Comparison of ENCODE assay signal across 10 cellular contexts in the genomic region with DNA sequence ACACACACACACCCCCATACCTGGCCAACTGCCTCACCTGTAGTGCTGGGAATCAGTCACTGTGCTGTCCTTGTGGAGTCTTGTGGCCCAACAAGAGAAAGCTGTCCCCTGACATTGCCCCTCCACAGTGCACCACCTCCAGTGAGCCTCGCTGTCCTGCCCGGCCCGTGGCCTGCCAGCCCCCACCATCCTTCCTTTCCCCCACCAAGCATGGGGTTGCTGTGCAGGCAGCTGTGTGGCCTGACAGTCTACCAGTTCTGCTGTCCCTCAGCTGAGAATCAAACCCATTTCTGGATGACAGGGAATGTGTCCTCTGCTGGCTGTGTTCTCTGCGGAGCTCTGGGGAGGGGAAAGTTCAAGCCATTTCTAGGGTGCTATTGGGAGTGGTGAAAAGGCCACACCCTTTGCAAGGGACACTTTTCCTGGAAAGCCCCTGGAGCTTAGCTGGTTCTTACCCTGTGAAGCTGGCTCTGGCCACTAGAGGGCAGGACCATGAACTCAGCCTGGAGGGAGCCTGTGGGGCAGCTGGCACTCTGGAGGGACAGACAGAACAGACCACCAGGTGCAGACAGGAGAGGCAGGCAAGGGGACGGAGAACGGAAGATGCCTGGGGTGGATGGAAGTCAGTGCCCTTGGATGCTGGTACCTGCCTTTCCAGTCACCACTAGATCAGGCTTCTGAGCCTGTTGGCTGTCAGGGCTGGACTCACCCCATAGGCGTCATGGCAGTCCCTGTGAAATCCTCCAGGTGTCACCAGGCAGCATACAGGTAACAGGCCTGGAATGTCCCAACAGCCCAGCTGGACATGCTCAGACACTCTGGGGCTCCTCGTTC. TPM values are rescaled to one million over a fixed set of nuclear protein-coding genes. Genes with fewer than 3 reads are reported as not detected.
DNase-seq lines count a peak whose midpoint lies in the region; ATAC-seq, FAIRE-seq and TF ChIP-seq lines count a peak whose summit lies in the region.
"Had no signal": no experiment of that assay in that cellular context is flagged by ENCODE, and none has a peak within 500 bp of the region (broad histone marks: within the 10 kb centered on the region; RNA-seq: fewer than 3 reads in every experiment).

No MANE protein-coding gene starts in this region.

- H3K4me1 ChIP-seq in HCT116 (ENCODE audit: control insufficient read depth in 1 of 2, insufficient read depth in 2 of 2, low read length in 2 of 2) (peaks cover 6 to 21% of the 10 kb centered on the region in 2 experiments; a peak in 3 of 4 replicates), HepG2 (ENCODE audit: insufficient read depth, low read length) (peaks cover 5% of the 10 kb centered on the region)
- H3K4me1 ChIP-seq: BLaER1 had no signal

- no peak for TF ChIP-seq POLR2A in HCT116 (IDR thresholded peaks at IDR 0.05; ENCODE audit: borderline replicate concordance, extremely low read depth, insufficient read depth, insufficient read length)
- no peak for TF ChIP-seq POLR2A in HepG2 (IDR thresholded peaks at IDR 0.05; ENCODE audit: insufficient read depth in 1 of 2, low read depth in 2 of 2, low read length in 2 of 2)

- TF ChIP-seq CTCF in HCT116 (IDR thresholded peaks at IDR 0.05 in 2 of 3, conservative IDR thresholded peaks at IDR 0.05 in 1 of 3; ENCODE audit: borderline replicate concordance in 1 of 3, insufficient read depth in 1 of 3, low read depth in 2 of 3, low read length in 2 of 3) (peak; percentile 90 to 98 (median 95)), choroid plexus epithelial cell (conservative IDR thresholded peaks at IDR 0.05; ENCODE audit: low read depth, low read length) (peak; percentile 89), HepG2 (CRISPR knock-in tag; IDR thresholded peaks at IDR 0.05) (peak; percentile 91)

- H3K36me3 ChIP-seq in HCT116 (ENCODE audit: control insufficient read depth in 1 of 2, insufficient read depth in 2 of 2, low read length in 2 of 2) = no peaks in the 10 kb centered on the region
- no peaks in the 10 kb centered on the region for H3K36me3 ChIP-seq in HepG2 (replicated peaks in 1 of 2; ENCODE audit: control insufficient read depth in 1 of 2, insufficient read depth in 2 of 2, low read length in 2 of 2)
- H3K36me3 ChIP-seq: BLaER1 had no signal

- TF ChIP-seq EP300 in HepG2 (IDR thresholded peaks at IDR 0.05; ENCODE audit: low read depth in 2 of 2, low read length in 2 of 2) (no peak), HepG2 (CRISPR knock-in tag; IDR thresholded peaks at IDR 0.05; ENCODE audit: borderline replicate concordance) (no peak)

- no TSS peak for BruUV-seq in HCT116 (replicated peaks; lab: Mats Ljungman, UMichigan)
- BruUV-seq in HepG2 (replicated peaks; lab: Mats Ljungman, UMichigan) = no TSS peak

- WGBS in HepG2 (ENCODE audit: low lambda C conversion rate) = 4% methylated on average over 5 of the region's 8 CpGs

- no peaks in the 10 kb centered on the region for H3K9me2 ChIP-seq in HCT116 (ENCODE audit: insufficient read depth)

- intact Hi-C loops in HCT116 (cut with micrococcal nuclease) (loop anchor here (1.0 kb wide), 3 partner anchors 25 to 232 kb away; no protein-coding TSS in a partner anchor), HepG2 (cut with micrococcal nuclease; ENCODE audit: unreplicated experiment) (no loop called here)

- POLR2A ChIA-PET in HCT116 (lab: Charles Lee) = interaction anchor here (1.0 kb wide), 1 partner anchor 10 kb away, joined by 4 read pairs; the partner anchor contains the start of gene MTPAP
- POLR2A ChIA-PET in HepG2 (lab: Yijun Ruan, JAX) = interaction anchor here (1.3 kb wide), 1 partner anchor 12 kb away, joined by 3 read pairs; no protein-coding TSS in a partner anchor

- H3K79me2 ChIP-seq in HCT116 (ENCODE audit: insufficient read depth, low read length) = no peaks in the 10 kb centered on the region
- H3K79me2 ChIP-seq in HepG2 (ENCODE audit: insufficient read depth, low read length) = no peaks in the 10 kb centered on the region

- DNase-seq in NCI-H1417 (lab: John Stamatoyannopoulos, UW) (peak; percentile 7 to 37 (median 27)), NCI-H1417 treated with DMSO at 0.1 percent for 48 hours (lab: John Stamatoyannopoulos, UW) (no peak), HCT116 (ENCODE audit: low read depth, low spot score) (peak; percentile 82), NCI-H1048 (lab: John Stamatoyannopoulos, UW) (peak; percentile 45), choroid plexus epithelial cell (ENCODE audit: low read depth) (peak; percentile 64), HepG2 (ENCODE audit: low spot score) (peak; percentile 81)
- peak; percentile 67 for DNase-seq in activated CD4-positive, CD25-positive, alpha-beta regulatory T cell treated with anti-CD3 and anti-CD28 coated beads, Interleukin-2, amount 50 U/mL, for 72 hours
- DNase-seq in stimulated activated CD8-positive, alpha-beta memory T cell treated with anti-CD3 and anti-CD28 coated beads, Interleukin-12 subunit alpha, Interleukin-12 subunit beta, amount 100 ng/mL, for 4 hours (ENCODE audit: low read depth) = peak; percentile 29

- CTCF ChIA-PET in HCT116 (lab: Charles Lee) = interaction anchor here (0.6 to 4.0 kb wide), 18 partner anchors 9 to 361 kb away, joined by 3 to 46 read pairs (median 6); partner anchors contain the start of gene MTPAP
- CTCF ChIA-PET in HepG2 (lab: Yijun Ruan, JAX; ENCODE audit: low intra/inter-chr PET ratio, low total read pairs) = interaction anchor here (0.8 to 2.1 kb wide), 5 partner anchors 9 to 232 kb away, joined by 3 to 10 read pairs (median 5); no protein-coding TSS in a partner anchor

- FAIRE-seq in HepG2 (lab: Jason Lieb, UNC) = peak; percentile 79
- FAIRE-seq: islet of Langerhans had no signal

- H3K9ac ChIP-seq in HCT116 (ENCODE audit: low read length) = no peak overlapping the region
- no peak overlapping the region for H3K9ac ChIP-seq in HepG2 (ENCODE audit: insufficient read depth, low read depth, low read length)
- H3K9ac ChIP-seq: BLaER1 had no signal

- no peaks in the 10 kb centered on the region for H4K20me1 ChIP-seq in HCT116 (ENCODE audit: insufficient read depth)
- H4K20me1 ChIP-seq in HepG2 (ENCODE audit: insufficient read depth, low read length) = no peaks in the 10 kb centered on the region
- H4K20me1 ChIP-seq: BLaER1 had no signal

- in situ Hi-C loops in HepG2 (cut with HindIII; ENCODE audit: extremely low pct_ligation_motif_present, low pct_unique_long_range_greater_than_20kb) = no loop called here

- H2AFZ ChIP-seq in HCT116 (ENCODE audit: low read depth, low read length, poor library complexity, severe bottlenecking) (peak overlapping the region; percentile 76), HepG2 (ENCODE audit: low read length) (no peak overlapping the region)

- H3K27ac ChIP-seq in HCT116 (ENCODE audit: low read depth, low read length) = no peak overlapping the region
- H3K27ac ChIP-seq in HepG2 (ENCODE audit: extremely low read length, insufficient read depth, low read length) = no peak overlapping the region
- H3K27ac ChIP-seq: BLaER1 had no signal

- TF ChIP-seq RAD21 in HCT116 (IDR thresholded peaks at IDR 0.05; ENCODE audit: low read depth) = peak; percentile 69
- TF ChIP-seq RAD21 in HepG2 (CRISPR knock-in tag; IDR thresholded peaks at IDR 0.05) = peak; percentile 63

- H3K9me3 ChIP-seq in HCT116 (ENCODE audit: control insufficient read depth in 1 of 2, insufficient read depth in 1 of 2, low read depth in 1 of 2, low read length in 2 of 2) (no peaks in the 10 kb centered on the region), HepG2 (ENCODE audit: low read length) (no peaks in the 10 kb centered on the region)
- H3K9me3 ChIP-seq: BLaER1 had no signal

- ATAC-seq in HCT116 = peak; percentile 97
- peak; percentile 94 for ATAC-seq in HepG2

- RAD21 ChIA-PET in HCT116 (lab: Charles Lee; ENCODE audit: low non-redundant PET in 1 of 2, low total read pairs in 2 of 2, uncharacterized antibody in 2 of 2, unreplicated experiment in 2 of 2) = interaction anchor here (0.8 to 1.5 kb wide), 5 partner anchors 10 to 361 kb away, joined by 3 to 5 read pairs (median 4); partner anchors contain the start of gene MTPAP (in 1 of the 2)

- H3K4me2 ChIP-seq in HCT116 (ENCODE audit: low read length) = peak overlapping the region; percentile 69
- H3K4me2 ChIP-seq in HepG2 (ENCODE audit: low read depth, low read length) = peak overlapping the region; percentile 65
- H3K4me2 ChIP-seq: BLaER1 had no signal

- no peaks in the 10 kb centered on the region for H3K27me3 ChIP-seq in HCT116 (ENCODE audit: insufficient read depth, low read length)
- H3K27me3 ChIP-seq in HepG2 (ENCODE audit: control insufficient read depth in 1 of 2, insufficient read depth in 2 of 2, low read length in 2 of 2) = peaks cover 0 to 4% of the 10 kb centered on the region in 2 experiments; a peak in 1 of 5 replicates
- H3K27me3 ChIP-seq: BLaER1 had no signal

- no peak overlapping the region; a peak in 1 of 4 replicates for H3K4me3 ChIP-seq in HCT116 (replicated peaks in 1 of 2; ENCODE audit: low read depth in 1 of 2, low read length in 2 of 2)
- H3K4me3 ChIP-seq in choroid plexus epithelial cell (ENCODE audit: low read depth, low read length) = no peak overlapping the region
- peak overlapping the region in 1 of 3 experiments; percentile 54; a peak in 2 of 6 replicates for H3K4me3 ChIP-seq in HepG2 (replicated peaks in 1 of 3; ENCODE audit: insufficient read depth in 1 of 3, low read depth in 2 of 3, low read length in 3 of 3)
- H3K4me3 ChIP-seq: BLaER1 had no signal

RNA-seq across cellular contexts. Expression of gene MTPAP, which starts 10.5 kb away (rescaled TPM):
- 40.3 TPM for total RNA-seq in HCT116 (2021; ENCODE audit: unreplicated experiment)
- 8.9 and 11.1 TPM in 2 replicates for polyA plus RNA-seq in HCT116 (2012)
- total RNA-seq in HepG2 (2016; rRNA removed; fragmentation: Illumina TruSeq; extraction: Trizol) = 31.0 and 42.4 TPM in 2 replicates
- total RNA-seq in HepG2 (2016; cell fraction: cytosol; rRNA removed; fragmentation: Illumina TruSeq; extraction: Trizol; ENCODE audit: low read depth) = 19.8 and 20.0 TPM in 2 replicates
- 33.3 and 39.6 TPM in 2 replicates for total RNA-seq in HepG2 (2016; cell fraction: insoluble cytoplasmic fraction; rRNA removed; fragmentation: Illumina TruSeq; extraction: Trizol)
- total RNA-seq in HepG2 (2016; cell fraction: membrane; rRNA removed; fragmentation: Illumina TruSeq; extraction: Trizol) = 40.8 and 45.4 TPM in 2 replicates
- 24.1 and 24.9 TPM in 2 replicates for total RNA-seq in HepG2 (2016; cell fraction: nucleus; rRNA removed; fragmentation: Illumina TruSeq; extraction: Trizol)
- polyA plus RNA-seq in HepG2 (2011; rRNA removed) = 9.4 and 10.0 TPM in 2 replicates
- 3.6 and 5.5 TPM in 2 replicates for polyA plus RNA-seq in HepG2 (2011; cell fraction: cytosol; rRNA removed)
- polyA plus RNA-seq in HepG2 (2011; cell fraction: nucleus; rRNA removed) = 4.6 and 6.1 TPM in 2 replicates
- 13.2 and 15.9 TPM in 2 replicates for polyA plus RNA-seq in HepG2 (2012)
- polyA plus RNA-seq in HepG2 (2016; cell fraction: cytosol; fragmentation: Illumina TruSeq; extraction: Trizol; ENCODE audit: low read depth) = 7.6 and 8.0 TPM in 2 replicates
- 20.6 and 21.5 TPM in 2 replicates for polyA plus RNA-seq in HepG2 (2016; cell fraction: insoluble cytoplasmic fraction; fragmentation: Illumina TruSeq; extraction: Trizol; ENCODE audit: low read depth)
- 11.0 TPM in 2 replicates for polyA plus RNA-seq in HepG2 (2016; cell fraction: membrane; fragmentation: Illumina TruSeq; extraction: Trizol; ENCODE audit: low read depth)
- 26.2 and 26.7 TPM in 2 replicates for polyA plus RNA-seq in HepG2 (2016; cell fraction: nucleus; fragmentation: Illumina TruSeq; extraction: Trizol; ENCODE audit: insufficient read depth, low read depth)
- polyA minus RNA-seq in HepG2 (2011; rRNA and poly(A)+ RNA removed; ENCODE audit: low replicate concordance) = 1.9 and 8.7 TPM in 2 replicates
- polyA minus RNA-seq in HepG2 (2011; cell fraction: cytosol; rRNA and poly(A)+ RNA removed) = 8.4 and 9.1 TPM in 2 replicates
- polyA minus RNA-seq in HepG2 (2011; cell fraction: nucleus; rRNA and poly(A)+ RNA removed) = 9.8 and 14.2 TPM in 2 replicates
